In the genomic region with DNA sequence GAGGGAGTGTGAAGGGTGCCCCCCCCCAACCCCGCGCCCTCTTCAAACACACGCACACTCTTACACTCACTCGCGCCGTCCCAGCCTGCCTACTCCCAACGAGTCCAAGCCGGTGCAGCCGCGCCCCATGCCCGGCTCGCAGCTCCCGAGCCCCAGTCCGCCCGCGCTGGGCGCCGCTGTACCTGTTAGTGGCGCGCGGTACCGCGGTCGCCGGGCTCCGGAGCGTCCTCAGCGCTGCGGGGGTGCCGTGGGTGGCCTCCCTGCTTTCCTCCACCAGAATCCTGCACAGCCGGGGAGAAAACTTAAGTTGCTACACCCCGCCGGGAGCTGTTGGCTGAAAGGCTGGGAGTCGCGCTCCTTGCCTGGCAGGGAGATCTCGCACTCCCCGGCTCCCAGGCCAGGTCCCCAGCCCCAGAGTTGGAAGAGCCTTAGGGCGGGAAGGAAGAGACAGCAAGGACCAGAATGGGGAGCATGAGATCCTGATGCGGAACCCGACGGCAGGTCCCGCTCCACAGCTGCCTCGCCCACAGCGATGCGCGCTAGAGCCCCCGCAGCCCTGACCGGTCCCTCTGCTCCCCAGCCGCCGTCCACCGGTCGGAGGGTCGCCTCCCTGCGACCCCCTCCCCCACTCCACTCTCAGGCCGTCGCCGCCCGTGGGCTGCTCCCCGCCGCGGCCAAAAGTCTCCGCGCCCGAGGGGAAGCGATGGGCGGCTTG, we compare ENCODE assay signal across 1 cellular context.
TF ChIP-seq lines count a peak whose summit lies in the region.

No MANE protein-coding gene starts in this region.

TF ChIP-seq in H1, 55 proteins besides CTCF, POLR2A, EP300 and RAD21 (continued from another document):
- TF ChIP-seq, protein P1, sequence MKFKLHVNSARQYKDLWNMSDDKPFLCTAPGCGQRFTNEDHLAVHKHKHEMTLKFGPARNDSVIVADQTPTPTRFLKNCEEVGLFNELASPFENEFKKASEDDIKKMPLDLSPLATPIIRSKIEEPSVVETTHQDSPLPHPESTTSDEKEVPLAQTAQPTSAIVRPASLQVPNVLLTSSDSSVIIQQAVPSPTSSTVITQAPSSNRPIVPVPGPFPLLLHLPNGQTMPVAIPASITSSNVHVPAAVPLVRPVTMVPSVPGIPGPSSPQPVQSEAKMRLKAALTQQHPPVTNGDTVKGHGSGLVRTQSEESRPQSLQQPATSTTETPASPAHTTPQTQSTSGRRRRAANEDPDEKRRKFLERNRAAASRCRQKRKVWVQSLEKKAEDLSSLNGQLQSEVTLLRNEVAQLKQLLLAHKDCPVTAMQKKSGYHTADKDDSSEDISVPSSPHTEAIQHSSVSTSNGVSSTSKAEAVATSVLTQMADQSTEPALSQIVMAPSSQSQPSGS (IDR thresholded peaks at IDR 0.05; ENCODE audit: low read length): no peak
- no peak for TF ChIP-seq BACH1 (IDR thresholded peaks at IDR 0.05; ENCODE audit: low read length)
- TF ChIP-seq CHD1 (IDR thresholded peaks at IDR 0.05; ENCODE audit: low read depth, low read length): no peak; the same call in 1 of the 2 replicates
- no peak for TF ChIP-seq CBX5 (IDR thresholded peaks at IDR 0.05; ENCODE audit: low read depth, low read length)
- TF ChIP-seq SIRT6 (IDR thresholded peaks at IDR 0.05; ENCODE audit: low read length): no peak
- TF ChIP-seq, protein P2, sequence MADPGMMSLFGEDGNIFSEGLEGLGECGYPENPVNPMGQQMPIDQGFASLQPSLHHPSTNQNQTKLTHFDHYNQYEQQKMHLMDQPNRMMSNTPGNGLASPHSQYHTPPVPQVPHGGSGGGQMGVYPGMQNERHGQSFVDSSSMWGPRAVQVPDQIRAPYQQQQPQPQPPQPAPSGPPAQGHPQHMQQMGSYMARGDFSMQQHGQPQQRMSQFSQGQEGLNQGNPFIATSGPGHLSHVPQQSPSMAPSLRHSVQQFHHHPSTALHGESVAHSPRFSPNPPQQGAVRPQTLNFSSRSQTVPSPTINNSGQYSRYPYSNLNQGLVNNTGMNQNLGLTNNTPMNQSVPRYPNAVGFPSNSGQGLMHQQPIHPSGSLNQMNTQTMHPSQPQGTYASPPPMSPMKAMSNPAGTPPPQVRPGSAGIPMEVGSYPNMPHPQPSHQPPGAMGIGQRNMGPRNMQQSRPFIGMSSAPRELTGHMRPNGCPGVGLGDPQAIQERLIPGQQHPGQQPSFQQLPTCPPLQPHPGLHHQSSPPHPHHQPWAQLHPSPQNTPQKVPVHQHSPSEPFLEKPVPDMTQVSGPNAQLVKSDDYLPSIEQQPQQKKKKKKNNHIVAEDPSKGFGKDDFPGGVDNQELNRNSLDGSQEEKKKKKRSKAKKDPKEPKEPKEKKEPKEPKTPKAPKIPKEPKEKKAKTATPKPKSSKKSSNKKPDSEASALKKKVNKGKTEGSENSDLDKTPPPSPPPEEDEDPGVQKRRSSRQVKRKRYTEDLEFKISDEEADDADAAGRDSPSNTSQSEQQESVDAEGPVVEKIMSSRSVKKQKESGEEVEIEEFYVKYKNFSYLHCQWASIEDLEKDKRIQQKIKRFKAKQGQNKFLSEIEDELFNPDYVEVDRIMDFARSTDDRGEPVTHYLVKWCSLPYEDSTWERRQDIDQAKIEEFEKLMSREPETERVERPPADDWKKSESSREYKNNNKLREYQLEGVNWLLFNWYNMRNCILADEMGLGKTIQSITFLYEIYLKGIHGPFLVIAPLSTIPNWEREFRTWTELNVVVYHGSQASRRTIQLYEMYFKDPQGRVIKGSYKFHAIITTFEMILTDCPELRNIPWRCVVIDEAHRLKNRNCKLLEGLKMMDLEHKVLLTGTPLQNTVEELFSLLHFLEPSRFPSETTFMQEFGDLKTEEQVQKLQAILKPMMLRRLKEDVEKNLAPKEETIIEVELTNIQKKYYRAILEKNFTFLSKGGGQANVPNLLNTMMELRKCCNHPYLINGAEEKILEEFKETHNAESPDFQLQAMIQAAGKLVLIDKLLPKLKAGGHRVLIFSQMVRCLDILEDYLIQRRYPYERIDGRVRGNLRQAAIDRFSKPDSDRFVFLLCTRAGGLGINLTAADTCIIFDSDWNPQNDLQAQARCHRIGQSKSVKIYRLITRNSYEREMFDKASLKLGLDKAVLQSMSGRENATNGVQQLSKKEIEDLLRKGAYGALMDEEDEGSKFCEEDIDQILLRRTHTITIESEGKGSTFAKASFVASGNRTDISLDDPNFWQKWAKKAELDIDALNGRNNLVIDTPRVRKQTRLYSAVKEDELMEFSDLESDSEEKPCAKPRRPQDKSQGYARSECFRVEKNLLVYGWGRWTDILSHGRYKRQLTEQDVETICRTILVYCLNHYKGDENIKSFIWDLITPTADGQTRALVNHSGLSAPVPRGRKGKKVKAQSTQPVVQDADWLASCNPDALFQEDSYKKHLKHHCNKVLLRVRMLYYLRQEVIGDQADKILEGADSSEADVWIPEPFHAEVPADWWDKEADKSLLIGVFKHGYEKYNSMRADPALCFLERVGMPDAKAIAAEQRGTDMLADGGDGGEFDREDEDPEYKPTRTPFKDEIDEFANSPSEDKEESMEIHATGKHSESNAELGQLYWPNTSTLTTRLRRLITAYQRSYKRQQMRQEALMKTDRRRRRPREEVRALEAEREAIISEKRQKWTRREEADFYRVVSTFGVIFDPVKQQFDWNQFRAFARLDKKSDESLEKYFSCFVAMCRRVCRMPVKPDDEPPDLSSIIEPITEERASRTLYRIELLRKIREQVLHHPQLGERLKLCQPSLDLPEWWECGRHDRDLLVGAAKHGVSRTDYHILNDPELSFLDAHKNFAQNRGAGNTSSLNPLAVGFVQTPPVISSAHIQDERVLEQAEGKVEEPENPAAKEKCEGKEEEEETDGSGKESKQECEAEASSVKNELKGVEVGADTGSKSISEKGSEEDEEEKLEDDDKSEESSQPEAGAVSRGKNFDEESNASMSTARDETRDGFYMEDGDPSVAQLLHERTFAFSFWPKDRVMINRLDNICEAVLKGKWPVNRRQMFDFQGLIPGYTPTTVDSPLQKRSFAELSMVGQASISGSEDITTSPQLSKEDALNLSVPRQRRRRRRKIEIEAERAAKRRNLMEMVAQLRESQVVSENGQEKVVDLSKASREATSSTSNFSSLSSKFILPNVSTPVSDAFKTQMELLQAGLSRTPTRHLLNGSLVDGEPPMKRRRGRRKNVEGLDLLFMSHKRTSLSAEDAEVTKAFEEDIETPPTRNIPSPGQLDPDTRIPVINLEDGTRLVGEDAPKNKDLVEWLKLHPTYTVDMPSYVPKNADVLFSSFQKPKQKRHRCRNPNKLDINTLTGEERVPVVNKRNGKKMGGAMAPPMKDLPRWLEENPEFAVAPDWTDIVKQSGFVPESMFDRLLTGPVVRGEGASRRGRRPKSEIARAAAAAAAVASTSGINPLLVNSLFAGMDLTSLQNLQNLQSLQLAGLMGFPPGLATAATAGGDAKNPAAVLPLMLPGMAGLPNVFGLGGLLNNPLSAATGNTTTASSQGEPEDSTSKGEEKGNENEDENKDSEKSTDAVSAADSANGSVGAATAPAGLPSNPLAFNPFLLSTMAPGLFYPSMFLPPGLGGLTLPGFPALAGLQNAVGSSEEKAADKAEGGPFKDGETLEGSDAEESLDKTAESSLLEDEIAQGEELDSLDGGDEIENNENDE (IDR thresholded peaks at IDR 0.05; ENCODE audit: insufficient replicate concordance, low read length): no peak
- no peak for TF ChIP-seq SIX5 (IDR thresholded peaks at IDR 0.05; ENCODE audit: low read depth, low read length)
- no peak for TF ChIP-seq FOSL1 (IDR thresholded peaks at IDR 0.05; ENCODE audit: insufficient read depth, low read depth, low read length)
- TF ChIP-seq, protein P3, sequence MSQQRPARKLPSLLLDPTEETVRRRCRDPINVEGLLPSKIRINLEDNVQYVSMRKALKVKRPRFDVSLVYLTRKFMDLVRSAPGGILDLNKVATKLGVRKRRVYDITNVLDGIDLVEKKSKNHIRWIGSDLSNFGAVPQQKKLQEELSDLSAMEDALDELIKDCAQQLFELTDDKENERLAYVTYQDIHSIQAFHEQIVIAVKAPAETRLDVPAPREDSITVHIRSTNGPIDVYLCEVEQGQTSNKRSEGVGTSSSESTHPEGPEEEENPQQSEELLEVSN (IDR thresholded peaks at IDR 0.05): peak; percentile 95
- no peak for TF ChIP-seq NRF1 (IDR thresholded peaks at IDR 0.05; ENCODE audit: low read depth, low read length)
- no peak for TF ChIP-seq SP4 (IDR thresholded peaks at IDR 0.05; ENCODE audit: low read length)
- 0 out of 2 replicates have a peak, but pooled peaks have one; percentile 10 for TF ChIP-seq GABPA (IDR thresholded peaks at IDR 0.05; ENCODE audit: borderline replicate concordance, insufficient read depth, low read length)
- no peak for TF ChIP-seq TEAD4 (IDR thresholded peaks at IDR 0.05; ENCODE audit: low read depth, low read length)
- TF ChIP-seq TBP (IDR thresholded peaks at IDR 0.05; ENCODE audit: low read depth, low read length): peak; percentile 33; the same call in 1 of the 2 replicates
- no peak for TF ChIP-seq EGR1 (IDR thresholded peaks at IDR 0.05; ENCODE audit: borderline replicate concordance, low read depth, low read length)
- TF ChIP-seq EZH2 (IDR thresholded peaks at IDR 0.05; ENCODE audit: low read depth, low read length, severe bottlenecking): peak; percentile 15
- TF ChIP-seq TCF12 (IDR thresholded peaks at IDR 0.05; ENCODE audit: low read depth, low read length): no peak
- no peak for TF ChIP-seq CREB1 (IDR thresholded peaks at IDR 0.05)
- TF ChIP-seq ZNF274 (IDR thresholded peaks at IDR 0.05; ENCODE audit: borderline replicate concordance, extremely low read depth, low read length): no peak
- TF ChIP-seq, protein P4, sequence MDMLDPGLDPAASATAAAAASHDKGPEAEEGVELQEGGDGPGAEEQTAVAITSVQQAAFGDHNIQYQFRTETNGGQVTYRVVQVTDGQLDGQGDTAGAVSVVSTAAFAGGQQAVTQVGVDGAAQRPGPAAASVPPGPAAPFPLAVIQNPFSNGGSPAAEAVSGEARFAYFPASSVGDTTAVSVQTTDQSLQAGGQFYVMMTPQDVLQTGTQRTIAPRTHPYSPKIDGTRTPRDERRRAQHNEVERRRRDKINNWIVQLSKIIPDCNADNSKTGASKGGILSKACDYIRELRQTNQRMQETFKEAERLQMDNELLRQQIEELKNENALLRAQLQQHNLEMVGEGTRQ (IDR thresholded peaks at IDR 0.05; ENCODE audit: low read length): no peak
- TF ChIP-seq CEBPB (IDR thresholded peaks at IDR 0.05; ENCODE audit: low read depth, low read length): no peak
- TF ChIP-seq RFX5 (IDR thresholded peaks at IDR 0.05; ENCODE audit: borderline replicate concordance, low read depth, low read length): no peak
- TF ChIP-seq BRCA1 (IDR thresholded peaks at IDR 0.05; ENCODE audit: low read depth, low read length): no peak
- TF ChIP-seq TAF1 (IDR thresholded peaks at IDR 0.05; ENCODE audit: low read depth, low read length): peak; percentile 42
- no peak for TF ChIP-seq SAP30 (IDR thresholded peaks at IDR 0.05; ENCODE audit: insufficient read depth, insufficient replicate concordance, low read length)
- no peak for TF ChIP-seq JUND (IDR thresholded peaks at IDR 0.05; ENCODE audit: low read length)
- no peak for TF ChIP-seq SP1 (IDR thresholded peaks at IDR 0.05; ENCODE audit: low read depth, low read length)
- TF ChIP-seq TAF7 (optimal IDR thresholded peaks at IDR 0.05; ENCODE audit: borderline replicate concordance, low read depth, low read length): no peak
- TF ChIP-seq POU5F1 (IDR thresholded peaks at IDR 0.05; ENCODE audit: low read depth, low read length): no peak
- TF ChIP-seq, protein P5, sequence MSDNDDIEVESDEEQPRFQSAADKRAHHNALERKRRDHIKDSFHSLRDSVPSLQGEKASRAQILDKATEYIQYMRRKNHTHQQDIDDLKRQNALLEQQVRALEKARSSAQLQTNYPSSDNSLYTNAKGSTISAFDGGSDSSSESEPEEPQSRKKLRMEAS (IDR thresholded peaks at IDR 0.05): peak; percentile 81
- peak; percentile 36 for TF ChIP-seq PHF8 (conservative IDR thresholded peaks at IDR 0.05; ENCODE audit: low read depth, low read length)
- TF ChIP-seq SRF (IDR thresholded peaks at IDR 0.05; ENCODE audit: low read depth, low read length): no peak
- no peak for TF ChIP-seq CHD2 (IDR thresholded peaks at IDR 0.05; ENCODE audit: low read length)
- TF ChIP-seq SIN3A (conservative IDR thresholded peaks at IDR 0.05 in 1 of 2, IDR thresholded peaks at IDR 0.05 in 1 of 2; ENCODE audit: low read depth in 1 of 2, low read length in 2 of 2): no peak
- no peak for TF ChIP-seq HDAC6 (IDR thresholded peaks at IDR 0.05; ENCODE audit: low read depth, low read length)
- TF ChIP-seq YY1 (IDR thresholded peaks at IDR 0.05; ENCODE audit: low read depth, low read length): no peak
- TF ChIP-seq BCL11A (IDR thresholded peaks at IDR 0.05; ENCODE audit: low read depth in 2 of 2, low read length in 2 of 2): no peak
- no peak for TF ChIP-seq JUN (IDR thresholded peaks at IDR 0.05; ENCODE audit: low read depth, low read length)
- no peak for TF ChIP-seq CBX8 (IDR thresholded peaks at IDR 0.05; ENCODE audit: borderline replicate concordance, low read depth, low read length)
- no peak for TF ChIP-seq CTBP2 (IDR thresholded peaks at IDR 0.05; ENCODE audit: borderline replicate concordance, insufficient read depth, insufficient read length, low read length)
- TF ChIP-seq KDM4A (IDR thresholded peaks at IDR 0.05; ENCODE audit: low read depth, low read length, severe bottlenecking): peak; percentile 100
- no peak for TF ChIP-seq KDM5A (IDR thresholded peaks at IDR 0.05; ENCODE audit: low read length)
- TF ChIP-seq GTF2F1 (IDR thresholded peaks at IDR 0.05; ENCODE audit: borderline replicate concordance, low read depth, low read length): no peak
- no peak for TF ChIP-seq POLR2AphosphoS5 (IDR thresholded peaks at IDR 0.05; ENCODE audit: low read depth, low read length)
- TF ChIP-seq SP2 (IDR thresholded peaks at IDR 0.05; ENCODE audit: low read length): no peak
- no peak for TF ChIP-seq NANOG (IDR thresholded peaks at IDR 0.05; ENCODE audit: insufficient read depth, low read depth, low read length, poor library complexity, severe bottlenecking)
- TF ChIP-seq, protein P6, sequence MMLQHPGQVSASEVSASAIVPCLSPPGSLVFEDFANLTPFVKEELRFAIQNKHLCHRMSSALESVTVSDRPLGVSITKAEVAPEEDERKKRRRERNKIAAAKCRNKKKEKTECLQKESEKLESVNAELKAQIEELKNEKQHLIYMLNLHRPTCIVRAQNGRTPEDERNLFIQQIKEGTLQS (IDR thresholded peaks at IDR 0.05; ENCODE audit: insufficient read depth, low read depth, low read length): no peak
- TF ChIP-seq MAFK (IDR thresholded peaks at IDR 0.05; ENCODE audit: low read depth, low read length): no peak
- no peak for TF ChIP-seq RXRA (IDR thresholded peaks at IDR 0.05; ENCODE audit: insufficient read depth, low read depth, low read length)
- peak; percentile 86 for TF ChIP-seq ASH2L (IDR thresholded peaks at IDR 0.05; ENCODE audit: low read length)
- no peak for TF ChIP-seq KDM1A (IDR thresholded peaks at IDR 0.05; ENCODE audit: borderline replicate concordance, low read length)
TF ChIP-seq in H1: peak in this region for 11.
